8 cellular contexts compared by ENCODE assay signal in genomic region chr3:150603090-150603887, GRCh38. TPM values are rescaled to one million over a fixed set of nuclear protein-coding genes. Genes with fewer than 3 reads are reported as not detected.
DNase-seq lines count a peak whose midpoint lies in the region; ATAC-seq and TF ChIP-seq lines count a peak whose summit lies in the region.

Gene SELENOT (plus strand): TSS chr3:150603321. CDS start chr3:150603363, 42 bp downstream.

- 0 out of 2 replicates have a peak, but pooled peaks have one; percentile 29 for TF ChIP-seq CTCF in OCI-LY7 (conservative IDR thresholded peaks at IDR 0.05; ENCODE audit: low read length)

- peaks cover 54% of the 10 kb centered on the region for H3K4me1 ChIP-seq in OCI-LY7 (ENCODE audit: insufficient read depth, low read length, poor library complexity, severe bottlenecking)
- peaks cover 57% of the 10 kb centered on the region for H3K4me1 ChIP-seq in mononuclear cell (ENCODE audit: insufficient read depth, low read length)

- H4K20me1 ChIP-seq in OCI-LY7 (ENCODE audit: insufficient read depth, low read length) = peaks cover 41% of the 10 kb centered on the region

- POLR2A ChIA-PET in OCI-LY7 (lab: Charles Lee) = interaction anchor here (0.6 to 1.7 kb wide), 21 partner anchors 8 to 1122 kb away, joined by 3 to 9 read pairs (median 4); partner anchors contain the start of gene ERICH6

- H3K36me3 ChIP-seq in OCI-LY7 (ENCODE audit: insufficient read depth, low read length) = peaks cover 43% of the 10 kb centered on the region

- H3K4me2 ChIP-seq in OCI-LY7 (ENCODE audit: low read length) = peak within 1 kb of the TSS; percentile 93

- CTCF ChIA-PET in OCI-LY7 (lab: Charles Lee; ENCODE audit: unreplicated experiment) = interaction anchor here (0.6 kb wide), 1 partner anchor 1037 kb away, joined by 3 read pairs; no protein-coding TSS in a partner anchor

- no peaks in the 10 kb centered on the region for H3K27me3 ChIP-seq in mononuclear cell (ENCODE audit: insufficient read depth, low read length)

- H3K9me3 ChIP-seq in OCI-LY7 (ENCODE audit: low read length) = no peaks in the 10 kb centered on the region
- no peaks in the 10 kb centered on the region for H3K9me3 ChIP-seq in mononuclear cell (ENCODE audit: low read depth, low read length)

- ATAC-seq in GM21515 (IDR thresholded peaks at IDR 0.05; ENCODE audit: unreplicated experiment) = peak; percentile 54

- H2AFZ ChIP-seq in OCI-LY7 (ENCODE audit: low read length) = peak within 1 kb of the TSS; percentile 36; the same call in 1 of the 2 replicates

- intact Hi-C loops in OCI-LY7 (cut with micrococcal nuclease; ENCODE audit: unreplicated experiment) = loop anchor here (1.0 to 5.0 kb wide), 5 partner anchors 57 to 484 kb away; partner anchors contain the start of genes EIF2A, ERICH6, MED12L and SERP1

- no peaks in the 10 kb centered on the region for H3K9me2 ChIP-seq in OCI-LY7 (ENCODE audit: insufficient read depth, low read length)

- H3K27ac ChIP-seq in OCI-LY7 (ENCODE audit: low read depth, low read length, poor library complexity, severe bottlenecking) = peak within 1 kb of the TSS; percentile 93

- DNase-seq in DMS 273 (lab: John Stamatoyannopoulos, UW; ENCODE audit: unreplicated experiment) (peak; percentile 99), HuH-7.5 (ENCODE audit: low spot score) (peak; percentile 85), OCI-LY7 (ENCODE audit: low spot score) (peak; percentile 95), activated T-cell treated with anti-CD3 and anti-CD28 coated beads for 1 hour (ENCODE audit: low read depth) (peak; percentile 93), epidermal melanocyte (ENCODE audit: insufficient read length, low spot score) (peak; percentile 97)
- peak; percentile 87 to 93 for DNase-seq in stimulated activated CD8-positive, alpha-beta memory T cell treated with anti-CD3 and anti-CD28 coated beads, Interleukin-4, amount 100 ng/mL, for 1 hour (ENCODE audit: low read depth in 2 of 2, low spot score in 1 of 2)

- BruUV-seq in OCI-LY7 (replicated peaks; lab: Mats Ljungman, UMichigan) = no TSS peak

- peaks cover 95% of the 10 kb centered on the region for H3K79me2 ChIP-seq in OCI-LY7 (ENCODE audit: insufficient read depth, low read depth, low read length)

- peak within 1 kb of the TSS; percentile 88 for H3K4me3 ChIP-seq in OCI-LY7 (ENCODE audit: low read depth, low read length, poor library complexity, severe bottlenecking)
- H3K4me3 ChIP-seq in mononuclear cell (ENCODE audit: low read length) = peak within 1 kb of the TSS; percentile 60

RNA-seq across cellular contexts. Expression of gene SELENOT, which starts in this region (rescaled TPM):
- 36.8 and 60.7 TPM in 2 replicates for total RNA-seq in OCI-LY7 (2014; rRNA removed; shearing (Covaris generic))
- total RNA-seq in OCI-LY7 (2022) = 70.1 and 71.8 TPM in 2 replicates
- 268 TPM for total RNA-seq in mononuclear cell

Comparison
In these comparisons a context has a peak if more than half of its experiments do, and no peak if none do; other contexts are left out.
1. Peak in every context shown above with its lines: DNase-seq, ATAC-seq, H3K4me3 ChIP-seq and H3K27ac ChIP-seq.